In the genomic region with DNA sequence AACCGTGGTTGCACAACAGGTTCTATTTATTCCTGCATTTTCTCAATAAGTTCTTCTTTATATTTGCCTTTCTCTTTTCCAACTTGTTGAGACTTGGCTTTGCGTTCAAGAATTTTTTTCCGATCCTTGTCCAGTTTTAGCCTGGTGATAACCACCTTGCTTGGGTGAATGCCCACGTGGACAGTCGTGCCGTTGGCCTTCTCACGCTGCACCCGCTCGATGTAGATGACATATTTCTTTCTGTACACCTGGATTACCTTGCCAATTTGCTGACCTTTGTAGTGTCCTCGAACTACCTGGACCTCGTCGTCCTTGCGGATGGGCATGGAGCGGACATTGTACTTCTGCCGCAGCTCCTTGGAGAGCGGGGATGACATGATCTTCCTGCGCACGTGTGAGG, we compare ENCODE assay signal across 7 cellular contexts. TPM values are rescaled to one million over a fixed set of nuclear protein-coding genes. Genes with fewer than 3 reads are reported as not detected.
"Had no signal": no experiment of that assay in that cellular context is flagged by ENCODE, and none has a peak within 500 bp of the region (broad histone marks: within the 10 kb centered on the region; RNA-seq: fewer than 3 reads in every experiment).

No MANE protein-coding gene starts in this region.

RNA-seq across cellular contexts. Expression of gene TSPAN32, which starts 33.5 kb away (rescaled TPM):
- total RNA-seq: dermis blood vessel endothelial cell, endothelial cell of umbilical vein, epithelial cell of proximal tubule, gastrocnemius medialis, glomerular endothelial cell had no signal
- polyA plus RNA-seq: endothelial cell of umbilical vein, keratinocyte had no signal

RNA-seq across cellular contexts. Expression of gene C11orf21, which starts 33.6 kb away (rescaled TPM):
- total RNA-seq: dermis blood vessel endothelial cell, endothelial cell of umbilical vein, epithelial cell of proximal tubule, glomerular endothelial cell, kidney epithelial cell had no signal
- polyA plus RNA-seq: endothelial cell of umbilical vein, keratinocyte had no signal
